In the genomic region with DNA sequence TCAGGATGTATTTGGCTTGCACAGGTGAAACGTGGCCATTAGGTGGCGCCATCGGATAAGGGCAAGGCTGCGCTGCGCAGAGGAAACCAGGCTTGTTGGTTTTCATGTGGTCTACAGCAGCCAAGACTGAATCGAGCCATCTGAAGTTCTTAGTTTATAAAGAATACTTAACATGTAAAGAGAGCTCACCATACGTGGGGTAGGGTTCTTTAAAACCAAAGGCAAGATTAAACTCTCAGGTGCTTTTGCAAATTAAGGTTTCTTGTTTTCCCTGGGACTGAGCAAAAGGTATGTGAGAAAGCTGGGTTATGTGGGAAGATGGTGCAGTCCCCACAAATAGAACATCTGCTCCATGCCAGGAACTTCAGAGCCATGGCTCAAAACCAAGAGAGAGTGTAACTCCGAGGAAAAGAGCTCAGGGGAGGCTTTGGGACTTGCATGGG, we compare ENCODE assay signal across 9 cellular contexts. TPM values are rescaled to one million over a fixed set of nuclear protein-coding genes. Genes with fewer than 3 reads are reported as not detected.
A peak's percentile ranks its signal among the peaks of the same experiment; 100 is the strongest.
DNase-seq lines count a peak whose midpoint lies in the region; ATAC-seq, FAIRE-seq and TF ChIP-seq lines count a peak whose summit lies in the region.
"Had no signal": no experiment of that assay in that cellular context is flagged by ENCODE, and none has a peak within 500 bp of the region (broad histone marks: within the 10 kb centered on the region; RNA-seq: fewer than 3 reads in every experiment).

No MANE protein-coding gene starts in this region.

- CTCF ChIA-PET in activated B cell treated with CpG ODN at 0.5 μM for 24 hours (lab: Charles Lee) = interaction anchor here (0.6 to 6.4 kb wide), 42 partner anchors 8 to 870 kb away, joined by 3 to 101 read pairs (median 4); partner anchors contain the start of genes CLCN6, EXOSC10, FBXO6 and MASP2

- H3K4me3 ChIP-seq in HFF-Myc (replicated peaks; ENCODE audit: low read depth, low read length) (no peak overlapping the region), cardiac fibroblast (replicated peaks in 1 of 2; ENCODE audit: low read depth in 2 of 2, low read length in 2 of 2) (no peak overlapping the region), keratinocyte (ENCODE audit: control insufficient read depth in 2 of 3, extremely low read depth in 1 of 3, insufficient read depth in 2 of 3, low read depth in 1 of 3, low read length in 3 of 3) (no peak overlapping the region)

- POLR2A ChIA-PET in activated B cell treated with CpG ODN at 0.5 μM for 24 hours (lab: Charles Lee) = interaction anchor here (0.6 to 1.5 kb wide), 4 partner anchors 23 to 870 kb away, joined by 3 to 14 read pairs (median 5); no protein-coding TSS in a partner anchor

- TF ChIP-seq CTCF in HFF-Myc (IDR thresholded peaks at IDR 0.05; ENCODE audit: low read depth, low read length, missing control alignments) = peak; percentile 98
- peak; percentile 57 for TF ChIP-seq CTCF in activated B cell treated with CpG ODN at 0.5 μM for 24 hours (IDR thresholded peaks at IDR 0.05)
- peak; percentile 96 for TF ChIP-seq CTCF in cardiac fibroblast (IDR thresholded peaks at IDR 0.05; ENCODE audit: low read depth, low read length)
- TF ChIP-seq CTCF in keratinocyte (optimal IDR thresholded peaks at IDR 0.05 in 1 of 3, IDR thresholded peaks at IDR 0.05 in 1 of 3, conservative IDR thresholded peaks at IDR 0.05 in 1 of 3; ENCODE audit: extremely low read depth in 1 of 3, insufficient read depth in 2 of 3, low read length in 3 of 3) = peak; percentile 93 to 99 (median 98)

- H3K9me3 Mint-ChIP-seq in activated B cell treated with CpG ODN at 0.5 μM for 24 hours = no peaks in the 10 kb centered on the region
- H3K9me3 Mint-ChIP-seq: IgD-negative memory B cell had no signal

- no peak overlapping the region for H3K9ac ChIP-seq in keratinocyte (ENCODE audit: control insufficient read depth, extremely low read depth, insufficient read depth, low read length)

- H3K4me2 ChIP-seq in keratinocyte (ENCODE audit: control insufficient read depth, extremely low read depth, insufficient read depth, low read depth, low read length) = no peak overlapping the region

- FAIRE-seq in keratinocyte (lab: Jason Lieb, UNC) = no peak

- H3K36me3 ChIP-seq in keratinocyte (ENCODE audit: control insufficient read depth in 2 of 2, extremely low read depth in 1 of 2, insufficient read depth in 2 of 2, low read length in 2 of 2) = no peaks in the 10 kb centered on the region

- intact Hi-C loops in activated B cell treated with CpG ODN at 0.5 μM for 24 hours (cut with micrococcal nuclease) = loop anchor here (1.0 to 2.0 kb wide), 6 partner anchors 23 to 857 kb away; partner anchors contain the start of gene SRM

- no peaks in the 10 kb centered on the region for H3K36me3 Mint-ChIP-seq in activated B cell treated with CpG ODN at 0.5 μM for 24 hours (ENCODE audit: low read depth)
- H3K36me3 Mint-ChIP-seq: IgD-negative memory B cell had no signal

- no peaks in the 10 kb centered on the region for H3K79me2 ChIP-seq in keratinocyte (ENCODE audit: control insufficient read depth, insufficient read depth, low read length)

- H3K27me3 ChIP-seq in keratinocyte (ENCODE audit: control insufficient read depth, extremely low read depth, insufficient read depth, low read length) = no peaks in the 10 kb centered on the region

- no peaks in the 10 kb centered on the region for H3K9me3 ChIP-seq in keratinocyte (ENCODE audit: control insufficient read depth, low read depth, low read length)

- no peak overlapping the region for H2AFZ ChIP-seq in keratinocyte (ENCODE audit: control insufficient read depth, low read length)

- ATAC-seq in activated B cell treated with CpG ODN at 0.5 μM for 24 hours (ENCODE audit: low read depth) (peak; percentile 96), GM21367 (IDR thresholded peaks at IDR 0.05; ENCODE audit: unreplicated experiment) (no peak)

- H3K4me1 Mint-ChIP-seq in activated B cell treated with CpG ODN at 0.5 μM for 24 hours = peaks cover 4% of the 10 kb centered on the region

- no peaks in the 10 kb centered on the region for H4K20me1 ChIP-seq in keratinocyte (ENCODE audit: control insufficient read depth, extremely low read depth, insufficient read depth, low read length)

- peaks cover 3% of the 10 kb centered on the region for H3K4me1 ChIP-seq in keratinocyte (ENCODE audit: control insufficient read depth, extremely low read depth, insufficient read depth, low read length)

- no peak overlapping the region for H3K27ac ChIP-seq in keratinocyte (ENCODE audit: control insufficient read depth, insufficient read depth, low read length)

- dilution Hi-C loops in keratinocyte (cut with MboI; ENCODE audit: extremely low pct_ligation_motif_present, low sequenced_read_pairs) = no loop called here

- no peak overlapping the region for H3K4me3 Mint-ChIP-seq in activated B cell treated with CpG ODN at 0.5 μM for 24 hours
- H3K4me3 Mint-ChIP-seq: IgD-negative memory B cell had no signal

- H3K27me3 Mint-ChIP-seq in activated B cell treated with CpG ODN at 0.5 μM for 24 hours = peaks cover 6% of the 10 kb centered on the region

- DNase-seq in COLO829 (ENCODE audit: low spot score) = peak; percentile 82
- DNase-seq in HFF-Myc (ENCODE audit: extremely low read depth, low read depth) = no peak
- DNase-seq in NCI-H2227 treated with DMSO at 0.1 percent for 48 hours (lab: John Stamatoyannopoulos, UW) = peak; percentile 89
- peak; percentile 72 for DNase-seq in activated B cell treated with CpG ODN at 0.5 μM for 24 hours
- peak; percentile 89 to 91 for DNase-seq in cardiac fibroblast (ENCODE audit: low read depth in 2 of 2)
- DNase-seq in keratinocyte (ENCODE audit: low read depth, low spot score) = peak; percentile 69
- peak; percentile 77 to 85 for DNase-seq in stimulated activated CD4-positive, alpha-beta T cell treated with anti-CD3 and anti-CD28 coated beads, Interleukin-1b, Interleukin-23, amount 100 ng/mL, for 1 hour (ENCODE audit: low read depth in 2 of 2)

- H3K9me1 ChIP-seq in keratinocyte (ENCODE audit: control insufficient read depth, extremely low read depth, insufficient read depth, low read length) = no peaks in the 10 kb centered on the region

- H3K27ac Mint-ChIP-seq in activated B cell treated with CpG ODN at 0.5 μM for 24 hours = no peak overlapping the region

RNA-seq across cellular contexts. Expression of gene MASP2, which starts 9.3 kb away (rescaled TPM):
- total RNA-seq in activated B cell treated with CpG ODN at 0.5 μM for 24 hours = not detected in 2 replicates
- polyA plus RNA-seq in keratinocyte = 0.03 TPM in 3 replicates
- polyA plus RNA-seq in keratinocyte (2011; ENCODE audit: low read depth) = not detected
- not detected in 2 replicates for polyA plus RNA-seq in keratinocyte (2011; cell fraction: cytosol; rRNA removed)
- 0.17 and 0.19 TPM in 2 replicates for polyA plus RNA-seq in keratinocyte (2011; cell fraction: nucleus; rRNA removed)
- 0.56 and 1.2 TPM in 2 replicates for polyA plus RNA-seq in keratinocyte (2012; ENCODE audit: low replicate concordance)
- polyA minus RNA-seq in keratinocyte = 0.13 to 0.16 TPM in 2 of 3 replicates, not detected in the other
- not detected for polyA minus RNA-seq in keratinocyte (2011; cell fraction: cytosol; rRNA and poly(A)+ RNA removed)
- 0.21 and 0.54 TPM in 2 replicates for polyA minus RNA-seq in keratinocyte (2011; cell fraction: nucleus; rRNA and poly(A)+ RNA removed)
- polyA plus RNA-seq: IgD-negative memory B cell had no signal

RNA-seq across cellular contexts. Expression of gene SRM, which starts 22.1 kb away (rescaled TPM):
- total RNA-seq in activated B cell treated with CpG ODN at 0.5 μM for 24 hours = 106 and 119 TPM in 2 replicates
- 32.8 to 193 TPM (median 32.8 TPM) in 3 replicates for polyA plus RNA-seq in keratinocyte
- polyA plus RNA-seq in keratinocyte (2011; ENCODE audit: low read depth) = 22.8 TPM
- polyA plus RNA-seq in keratinocyte (2011; cell fraction: cytosol; rRNA removed) = 97.7 and 191 TPM in 2 replicates
- polyA plus RNA-seq in keratinocyte (2011; cell fraction: nucleus; rRNA removed) = 47.7 and 54.8 TPM in 2 replicates
- 121 and 203 TPM in 2 replicates for polyA plus RNA-seq in keratinocyte (2012; ENCODE audit: low replicate concordance)
- polyA minus RNA-seq in keratinocyte = 74.1 to 375 TPM (median 92.0 TPM) in 3 replicates
- 218 TPM for polyA minus RNA-seq in keratinocyte (2011; cell fraction: cytosol; rRNA and poly(A)+ RNA removed)
- polyA minus RNA-seq in keratinocyte (2011; cell fraction: nucleus; rRNA and poly(A)+ RNA removed) = 23.3 and 27.3 TPM in 2 replicates

RNA-seq across cellular contexts. Expression of gene TARDBP, which starts 25.3 kb away (rescaled TPM):
- total RNA-seq in activated B cell treated with CpG ODN at 0.5 μM for 24 hours = 170 and 193 TPM in 2 replicates
- 87.1 to 177 TPM (median 109 TPM) in 3 replicates for polyA plus RNA-seq in keratinocyte
- polyA plus RNA-seq in keratinocyte (2011; ENCODE audit: low read depth) = 209 TPM
- polyA plus RNA-seq in keratinocyte (2011; cell fraction: cytosol; rRNA removed) = 101 and 175 TPM in 2 replicates
- 188 and 261 TPM in 2 replicates for polyA plus RNA-seq in keratinocyte (2011; cell fraction: nucleus; rRNA removed)
- polyA plus RNA-seq in keratinocyte (2012; ENCODE audit: low replicate concordance) = 131 and 134 TPM in 2 replicates
- 47.7 to 122 TPM (median 57.3 TPM) in 3 replicates for polyA minus RNA-seq in keratinocyte
- polyA minus RNA-seq in keratinocyte (2011; cell fraction: cytosol; rRNA and poly(A)+ RNA removed) = 93.4 TPM
- polyA minus RNA-seq in keratinocyte (2011; cell fraction: nucleus; rRNA and poly(A)+ RNA removed) = 78.5 and 95.6 TPM in 2 replicates
